ENCODE assay signal across 14 cellular contexts in genomic region chr5:109141499-109142200, GRCh38.
A peak's percentile ranks its signal among the peaks of the same experiment; 100 is the strongest.
DNase-seq lines count a peak whose midpoint lies in the region; ATAC-seq, FAIRE-seq and TF ChIP-seq lines count a peak whose summit lies in the region.
"Had no signal": no experiment of that assay in that cellular context is flagged by ENCODE, and none has a peak within 500 bp of the region (broad histone marks: within the 10 kb centered on the region; RNA-seq: fewer than 3 reads in every experiment).

No MANE protein-coding gene starts in this region.

- H3K9me3 ChIP-seq in GM23248 (ENCODE audit: low read depth) (no peaks in the 10 kb centered on the region), HepG2 (ENCODE audit: low read length) (no peaks in the 10 kb centered on the region), mammary epithelial cell (replicated peaks; ENCODE audit: insufficient read depth, low read length) (no peaks in the 10 kb centered on the region)
- H3K9me3 ChIP-seq: body of pancreas had no signal

- FAIRE-seq in HepG2 (lab: Jason Lieb, UNC): no peak
- FAIRE-seq: HTR-8/SVneo had no signal

- intact Hi-C loops in HepG2 (cut with micrococcal nuclease; ENCODE audit: unreplicated experiment): no loop called here
- intact Hi-C loops in mammary epithelial cell (cut with micrococcal nuclease): no loop called here

- DNase-seq in GM23248 (peak; percentile 4), MV-4-11 (lab: John Stamatoyannopoulos, UW) (peak; percentile 18), choroid plexus epithelial cell (ENCODE audit: low read depth) (peak; percentile 18), HepG2 (ENCODE audit: low spot score) (no peak), mammary epithelial cell (no peak), kidney tubule cell (ENCODE audit: low spot score) (no peak)
- DNase-seq: activated gamma-delta T cell; body of pancreas; DMS79 treated with DMSO at 0.1 percent for 48 hours; naive thymus-derived CD4-positive, alpha-beta T cell; NCI-H2107 had no signal

- in situ Hi-C loops in GM23248 (cut with MboI) (no loop called here), HepG2 (cut with HindIII; ENCODE audit: extremely low pct_ligation_motif_present, low pct_unique_long_range_greater_than_20kb) (no loop called here), mammary epithelial cell (cut with MboI; ENCODE audit: low sequenced_read_pairs in 2 of 2) (no loop called here)

- H3F3A ChIP-seq in GM23248 (ENCODE audit: insufficient read depth): no peaks in the 10 kb centered on the region

- BruUV-seq in HepG2 (replicated peaks; lab: Mats Ljungman, UMichigan) (no TSS peak), mammary epithelial cell (replicated peaks; lab: Mats Ljungman, UMichigan) (no TSS peak)

- POLR2A ChIA-PET in HepG2 (lab: Yijun Ruan, JAX): no interaction called here

- H3K4me3 ChIP-seq in GM23248 (no peak overlapping the region), choroid plexus epithelial cell (ENCODE audit: low read depth, low read length) (no peak overlapping the region), HepG2 (replicated peaks in 1 of 3; ENCODE audit: insufficient read depth in 1 of 3, low read depth in 2 of 3, low read length in 3 of 3) (no peak overlapping the region), mammary epithelial cell (replicated peaks in 1 of 3; ENCODE audit: insufficient read depth in 1 of 3, low read depth in 2 of 3, low read length in 3 of 3) (no peak overlapping the region)
- H3K4me3 ChIP-seq: body of pancreas had no signal

- H3K9me3 Mint-ChIP-seq in stimulated activated memory B cell treated with anti-CD40 and anti-IgM and Interleukin-4, amounts not matched to agents 10 μg/mL and 1 μg/mL and 100 μg/mL, for 72 hours: no peaks in the 10 kb centered on the region
- H3K9me3 Mint-ChIP-seq: naive thymus-derived CD4-positive, alpha-beta T cell had no signal

- H3K79me2 ChIP-seq in GM23248 (ENCODE audit: insufficient read depth) (no peaks in the 10 kb centered on the region), HepG2 (ENCODE audit: insufficient read depth, low read length) (no peaks in the 10 kb centered on the region), mammary epithelial cell (ENCODE audit: insufficient read depth, low read length) (no peaks in the 10 kb centered on the region)

- WGBS in GM23248 (ENCODE audit: low coverage in 1 of 2, low lambda C conversion rate in 2 of 2, missing lambda C conversion rate in 2 of 2), 2 experiments: 85 to 88% methylated on average over 4 of the region's 4 CpGs
- 85% methylated on average over 4 of the region's 4 CpGs for WGBS in HepG2 (ENCODE audit: low lambda C conversion rate)
- WGBS in mammary epithelial cell (ENCODE audit: low coverage, missing lambda C conversion rate): 87% methylated on average over 4 of the region's 4 CpGs

- H3K36me3 ChIP-seq in GM23248 (ENCODE audit: low read depth) (no peaks in the 10 kb centered on the region), HepG2 (replicated peaks in 1 of 2; ENCODE audit: control insufficient read depth in 1 of 2, insufficient read depth in 2 of 2, low read length in 2 of 2) (no peaks in the 10 kb centered on the region), mammary epithelial cell (ENCODE audit: insufficient read depth, low read length) (no peaks in the 10 kb centered on the region)

- TF ChIP-seq EP300 in HepG2 (IDR thresholded peaks at IDR 0.05; ENCODE audit: low read depth in 2 of 2, low read length in 2 of 2): no peak
- no peak for TF ChIP-seq EP300 in HepG2 (CRISPR knock-in tag; IDR thresholded peaks at IDR 0.05; ENCODE audit: borderline replicate concordance)

- H3K4me2 ChIP-seq in GM23248 (ENCODE audit: unreplicated experiment) (no peak overlapping the region), HepG2 (ENCODE audit: low read depth, low read length) (no peak overlapping the region), mammary epithelial cell (ENCODE audit: insufficient read depth, low read depth, low read length) (no peak overlapping the region)

- no peaks in the 10 kb centered on the region for H3K36me3 Mint-ChIP-seq in stimulated activated memory B cell treated with anti-CD40 and anti-IgM and Interleukin-4, amounts not matched to agents 10 μg/mL and 1 μg/mL and 100 μg/mL, for 72 hours

- no peaks in the 10 kb centered on the region for H3K27me3 Mint-ChIP-seq in stimulated activated memory B cell treated with anti-CD40 and anti-IgM and Interleukin-4, amounts not matched to agents 10 μg/mL and 1 μg/mL and 100 μg/mL, for 72 hours
- H3K27me3 Mint-ChIP-seq: naive thymus-derived CD4-positive, alpha-beta T cell had no signal

- no peaks in the 10 kb centered on the region for H4K20me1 ChIP-seq in GM23248 (ENCODE audit: insufficient read depth)
- H4K20me1 ChIP-seq in HepG2 (ENCODE audit: insufficient read depth, low read length): no peaks in the 10 kb centered on the region
- H4K20me1 ChIP-seq in mammary epithelial cell (ENCODE audit: insufficient read depth, low read length): no peaks in the 10 kb centered on the region

- no peak for TF ChIP-seq POLR2A in HepG2 (IDR thresholded peaks at IDR 0.05; ENCODE audit: insufficient read depth in 1 of 2, low read depth in 2 of 2, low read length in 2 of 2)

- H3K4me1 ChIP-seq in GM23248 (ENCODE audit: insufficient read depth): 0 out of 2 replicates have a peak, but pooled peaks cover 5% of the 10 kb centered on the region
- peaks cover 7% of the 10 kb centered on the region; the same call in 1 of the 2 replicates for H3K4me1 ChIP-seq in HepG2 (ENCODE audit: insufficient read depth, low read length)
- H3K4me1 ChIP-seq in mammary epithelial cell (ENCODE audit: insufficient read depth, low read length): no peaks in the 10 kb centered on the region
- H3K4me1 ChIP-seq: body of pancreas had no signal

- no peak overlapping the region for H3K4me3 Mint-ChIP-seq in stimulated activated memory B cell treated with anti-CD40 and anti-IgM and Interleukin-4, amounts not matched to agents 10 μg/mL and 1 μg/mL and 100 μg/mL, for 72 hours
- H3K4me3 Mint-ChIP-seq: naive thymus-derived CD4-positive, alpha-beta T cell had no signal

- peak; percentile 87 for ATAC-seq in HepG2
- ATAC-seq in stimulated activated memory B cell treated with anti-CD40 and anti-IgM and Interleukin-4, amounts not matched to agents 10 μg/mL and 1 μg/mL and 100 μg/mL, for 72 hours: no peak
- no peak for ATAC-seq in GM21737 (IDR thresholded peaks at IDR 0.05; ENCODE audit: unreplicated experiment)
- ATAC-seq: body of pancreas; naive thymus-derived CD4-positive, alpha-beta T cell had no signal

- TF ChIP-seq CTCF in choroid plexus epithelial cell (conservative IDR thresholded peaks at IDR 0.05; ENCODE audit: low read depth, low read length) (peak; percentile 17), HepG2 (CRISPR knock-in tag; IDR thresholded peaks at IDR 0.05) (0 out of 2 replicates have a peak, but pooled peaks have one; percentile 10), mammary epithelial cell (conservative IDR thresholded peaks at IDR 0.05 in 1 of 2, IDR thresholded peaks at IDR 0.05 in 1 of 2; ENCODE audit: extremely low read depth in 1 of 2, insufficient read depth in 1 of 2, low read depth in 1 of 2, low read length in 2 of 2) (peak in 1 of 2 donors; percentile 7)

- CTCF ChIA-PET in HepG2 (lab: Yijun Ruan, JAX; ENCODE audit: low intra/inter-chr PET ratio, low total read pairs): no interaction called here
- CTCF ChIA-PET in mammary epithelial cell (lab: Charles Lee; ENCODE audit: low non-redundant PET): no interaction called here

- no peak overlapping the region for H3K27ac ChIP-seq in GM23248
- H3K27ac ChIP-seq in HepG2 (ENCODE audit: extremely low read length, insufficient read depth, low read length): no peak overlapping the region
- no peak overlapping the region for H3K27ac ChIP-seq in mammary epithelial cell (ENCODE audit: insufficient read depth, low read depth, low read length)
- H3K27ac ChIP-seq: body of pancreas had no signal

- TF ChIP-seq RAD21 in HepG2 (CRISPR knock-in tag; IDR thresholded peaks at IDR 0.05): no peak

- H3K9ac ChIP-seq in GM23248: no peak overlapping the region
- H3K9ac ChIP-seq in HepG2 (ENCODE audit: insufficient read depth, low read depth, low read length): no peak overlapping the region
- no peak overlapping the region for H3K9ac ChIP-seq in mammary epithelial cell (ENCODE audit: insufficient read depth, low read length)

- H3K4me1 Mint-ChIP-seq in stimulated activated memory B cell treated with anti-CD40 and anti-IgM and Interleukin-4, amounts not matched to agents 10 μg/mL and 1 μg/mL and 100 μg/mL, for 72 hours: peaks cover 12% of the 10 kb centered on the region
- H3K4me1 Mint-ChIP-seq: naive thymus-derived CD4-positive, alpha-beta T cell had no signal

- no peaks in the 10 kb centered on the region for H3K9me2 ChIP-seq in GM23248 (ENCODE audit: insufficient read depth)

- H2AFZ ChIP-seq in GM23248: no peak overlapping the region
- no peak overlapping the region for H2AFZ ChIP-seq in HepG2 (ENCODE audit: low read length)
- no peak overlapping the region for H2AFZ ChIP-seq in mammary epithelial cell (ENCODE audit: low read depth, low read length)

- no peak overlapping the region for H3K27ac Mint-ChIP-seq in stimulated activated memory B cell treated with anti-CD40 and anti-IgM and Interleukin-4, amounts not matched to agents 10 μg/mL and 1 μg/mL and 100 μg/mL, for 72 hours
- H3K27ac Mint-ChIP-seq: naive thymus-derived CD4-positive, alpha-beta T cell had no signal

- H3K27me3 ChIP-seq in GM23248 (replicated peaks; ENCODE audit: insufficient read depth) (no peaks in the 10 kb centered on the region), HepG2 (ENCODE audit: control insufficient read depth in 1 of 2, insufficient read depth in 2 of 2, low read length in 2 of 2) (no peaks in the 10 kb centered on the region), mammary epithelial cell (ENCODE audit: insufficient read depth, low read length) (no peaks in the 10 kb centered on the region)
- H3K27me3 ChIP-seq: body of pancreas had no signal

- dilution Hi-C loops in mammary epithelial cell (cut with HindIII; ENCODE audit: low sequenced_read_pairs): no loop called here

TF ChIP-seq in HepG2, 621 proteins besides CTCF, POLR2A, EP300 and RAD21 (continues in another document):
- TF ChIP-seq, protein P1, sequence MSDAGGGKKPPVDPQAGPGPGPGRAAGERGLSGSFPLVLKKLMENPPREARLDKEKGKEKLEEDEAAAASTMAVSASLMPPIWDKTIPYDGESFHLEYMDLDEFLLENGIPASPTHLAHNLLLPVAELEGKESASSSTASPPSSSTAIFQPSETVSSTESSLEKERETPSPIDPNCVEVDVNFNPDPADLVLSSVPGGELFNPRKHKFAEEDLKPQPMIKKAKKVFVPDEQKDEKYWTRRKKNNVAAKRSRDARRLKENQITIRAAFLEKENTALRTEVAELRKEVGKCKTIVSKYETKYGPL (CRISPR knock-in tag; IDR thresholded peaks at IDR 0.05): no peak
- TF ChIP-seq NR2F1 (CRISPR knock-in tag; IDR thresholded peaks at IDR 0.05) (no peak), ZNF468 (CRISPR knock-in tag; IDR thresholded peaks at IDR 0.05) (no peak), ZNF431 (CRISPR knock-in tag; IDR thresholded peaks at IDR 0.05; ENCODE audit: borderline replicate concordance, low read depth) (no peak), SMC3 (IDR thresholded peaks at IDR 0.05; ENCODE audit: low read length) (no peak), TEAD2 (CRISPR knock-in tag; IDR thresholded peaks at IDR 0.05) (no peak), RFX5 (IDR thresholded peaks at IDR 0.05; ENCODE audit: low read depth, low read length) (no peak), TCF7L2 (IDR thresholded peaks at IDR 0.05; ENCODE audit: low read depth, low read length) (no peak)

Comparison
In these comparisons a context has a peak if more than half of its experiments do, and no peak if none do; other contexts are left out.
1. DNase-seq: peak in GM23248 (single experiment), MV-4-11 (single experiment) and choroid plexus epithelial cell (single experiment); none in HepG2 (single experiment), mammary epithelial cell (single experiment) and kidney tubule cell (single experiment).